11 cellular contexts compared by ENCODE assay signal in genomic region chr3:6717026-6717943, GRCh38.
DNase-seq lines count a peak whose midpoint lies in the region; ATAC-seq and TF ChIP-seq lines count a peak whose summit lies in the region.
"Had no signal": no experiment of that assay in that cellular context is flagged by ENCODE, and none has a peak within 500 bp of the region (broad histone marks: within the 10 kb centered on the region; RNA-seq: fewer than 3 reads in every experiment).

No MANE protein-coding gene starts in this region.

- H3K4me1 Mint-ChIP-seq in stimulated activated naive B cell treated with anti-CD40 and anti-IgM and Interleukin-4, amounts not matched to agents 10 μg/mL and 1 μg/mL and 100 μg/mL, for 72 hours, result peaks cover 9 to 16% of the 10 kb centered on the region in 2 donors
- peaks cover 6% of the 10 kb centered on the region for H3K4me1 Mint-ChIP-seq in progenitor cell of endocrine pancreas (ENCODE audit: low read depth)
- H3K4me1 Mint-ChIP-seq: activated naive CD8-positive, alpha-beta T cell treated with anti-CD3 and anti-CD28 coated beads for 36 hours had no signal

- H3K27me3 ChIP-seq in upper lobe of left lung, result no peaks in the 10 kb centered on the region

- H3K4me3 ChIP-seq in upper lobe of left lung, result no peak overlapping the region

- TF ChIP-seq POLR2A in upper lobe of left lung (IDR thresholded peaks at IDR 0.05), result no peak

- no peaks in the 10 kb centered on the region for H3K36me3 ChIP-seq in upper lobe of left lung

- WGBS in upper lobe of left lung, 2 donors, result 81 to 82% methylated on average over 6 of the region's 6 CpGs

- H3K9me3 Mint-ChIP-seq in stimulated activated naive B cell treated with anti-CD40 and anti-IgM and Interleukin-4, amounts not matched to agents 10 μg/mL and 1 μg/mL and 100 μg/mL, for 72 hours, result peaks cover 10 to 12% of the 10 kb centered on the region in 2 donors
- H3K9me3 Mint-ChIP-seq in progenitor cell of endocrine pancreas (ENCODE audit: low read depth), result no peaks in the 10 kb centered on the region
- H3K9me3 Mint-ChIP-seq: activated naive CD8-positive, alpha-beta T cell treated with anti-CD3 and anti-CD28 coated beads for 36 hours had no signal

- no peaks in the 10 kb centered on the region for H3K4me1 ChIP-seq in upper lobe of left lung

- ATAC-seq in HG02759 (IDR thresholded peaks at IDR 0.05; ENCODE audit: unreplicated experiment) (peak; percentile 94), HG03469 (IDR thresholded peaks at IDR 0.05; ENCODE audit: unreplicated experiment) (peak; percentile 86), upper lobe of left lung (ENCODE audit: low FRiP score in 2 of 2) (no peak)
- ATAC-seq in stimulated activated naive B cell treated with anti-CD40 and anti-IgM and Interleukin-4, amounts not matched to agents 10 μg/mL and 1 μg/mL and 100 μg/mL, for 72 hours (replicated peaks), result peak; percentile 94 to 97

- no peak for TF ChIP-seq EP300 in upper lobe of left lung (IDR thresholded peaks at IDR 0.05)

- no peak overlapping the region for H3K27ac ChIP-seq in substantia nigra (ENCODE audit: low read depth, low read length, poor library complexity, severe bottlenecking)
- no peak overlapping the region for H3K27ac ChIP-seq in upper lobe of left lung
- H3K27ac ChIP-seq: 22Rv1 had no signal

- H3K27ac Mint-ChIP-seq in stimulated activated naive B cell treated with anti-CD40 and anti-IgM and Interleukin-4, amounts not matched to agents 10 μg/mL and 1 μg/mL and 100 μg/mL, for 72 hours, result peak overlapping the region; percentile 11
- no peak overlapping the region for H3K27ac Mint-ChIP-seq in progenitor cell of endocrine pancreas
- H3K27ac Mint-ChIP-seq: activated naive CD8-positive, alpha-beta T cell treated with anti-CD3 and anti-CD28 coated beads for 36 hours had no signal

- no peaks in the 10 kb centered on the region for H3K36me3 Mint-ChIP-seq in stimulated activated naive B cell treated with anti-CD40 and anti-IgM and Interleukin-4, amounts not matched to agents 10 μg/mL and 1 μg/mL and 100 μg/mL, for 72 hours
- H3K36me3 Mint-ChIP-seq in progenitor cell of endocrine pancreas (ENCODE audit: insufficient read depth), result no peaks in the 10 kb centered on the region
- H3K36me3 Mint-ChIP-seq: activated naive CD8-positive, alpha-beta T cell treated with anti-CD3 and anti-CD28 coated beads for 36 hours had no signal

- DNase-seq in DMS53 (lab: John Stamatoyannopoulos, UW) (peak; percentile 12), DMS53 treated with DMSO at 0.1 percent for 48 hours (lab: John Stamatoyannopoulos, UW; ENCODE audit: unreplicated experiment) (no peak), substantia nigra (lab: John Stamatoyannopoulos, UW) (no peak), progenitor cell of endocrine pancreas (ENCODE audit: low spot score, unreplicated experiment) (no peak), upper lobe of left lung (no peak)
- DNase-seq in stimulated activated naive B cell treated with anti-CD40 and anti-IgM and Interleukin-4, amounts not matched to agents 10 μg/mL and 1 μg/mL and 100 μg/mL, for 72 hours, result peak; percentile 25
- DNase-seq: activated naive CD8-positive, alpha-beta T cell treated with anti-CD3 and anti-CD28 coated beads for 36 hours; small intestine had no signal

- H3K27me3 Mint-ChIP-seq in stimulated activated naive B cell treated with anti-CD40 and anti-IgM and Interleukin-4, amounts not matched to agents 10 μg/mL and 1 μg/mL and 100 μg/mL, for 72 hours, result no peaks in the 10 kb centered on the region
- H3K27me3 Mint-ChIP-seq in progenitor cell of endocrine pancreas, result no peaks in the 10 kb centered on the region
- H3K27me3 Mint-ChIP-seq: activated naive CD8-positive, alpha-beta T cell treated with anti-CD3 and anti-CD28 coated beads for 36 hours had no signal

- no peak overlapping the region for H3K4me3 Mint-ChIP-seq in stimulated activated naive B cell treated with anti-CD40 and anti-IgM and Interleukin-4, amounts not matched to agents 10 μg/mL and 1 μg/mL and 100 μg/mL, for 72 hours
- H3K4me3 Mint-ChIP-seq in progenitor cell of endocrine pancreas (ENCODE audit: low read depth), result no peak overlapping the region
- H3K4me3 Mint-ChIP-seq: activated naive CD8-positive, alpha-beta T cell treated with anti-CD3 and anti-CD28 coated beads for 36 hours had no signal

- H3K9me3 ChIP-seq in upper lobe of left lung, result no peaks in the 10 kb centered on the region

- TF ChIP-seq CTCF in progenitor cell of endocrine pancreas (IDR thresholded peaks at IDR 0.05; ENCODE audit: unreplicated experiment) (no peak), upper lobe of left lung (IDR thresholded peaks at IDR 0.05) (no peak)

Comparison
In these comparisons a context has a peak if more than half of its experiments do, and no peak if none do; other contexts are left out.
1. DNase-seq: peak in DMS53 (single experiment) and stimulated activated naive B cell treated with anti-CD40 and anti-IgM and Interleukin-4, amounts not matched to agents 10 μg/mL and 1 μg/mL and 100 μg/mL, for 72 hours (single experiment); none in DMS53 treated with DMSO at 0.1 percent for 48 hours (single experiment), substantia nigra (0 of 49), progenitor cell of endocrine pancreas (single experiment) and upper lobe of left lung (0 of 2).
2. ATAC-seq: peak in HG02759 (single experiment), HG03469 (single experiment) and stimulated activated naive B cell treated with anti-CD40 and anti-IgM and Interleukin-4, amounts not matched to agents 10 μg/mL and 1 μg/mL and 100 μg/mL, for 72 hours (2 of 2); none in upper lobe of left lung (0 of 2).